In the genomic region with DNA sequence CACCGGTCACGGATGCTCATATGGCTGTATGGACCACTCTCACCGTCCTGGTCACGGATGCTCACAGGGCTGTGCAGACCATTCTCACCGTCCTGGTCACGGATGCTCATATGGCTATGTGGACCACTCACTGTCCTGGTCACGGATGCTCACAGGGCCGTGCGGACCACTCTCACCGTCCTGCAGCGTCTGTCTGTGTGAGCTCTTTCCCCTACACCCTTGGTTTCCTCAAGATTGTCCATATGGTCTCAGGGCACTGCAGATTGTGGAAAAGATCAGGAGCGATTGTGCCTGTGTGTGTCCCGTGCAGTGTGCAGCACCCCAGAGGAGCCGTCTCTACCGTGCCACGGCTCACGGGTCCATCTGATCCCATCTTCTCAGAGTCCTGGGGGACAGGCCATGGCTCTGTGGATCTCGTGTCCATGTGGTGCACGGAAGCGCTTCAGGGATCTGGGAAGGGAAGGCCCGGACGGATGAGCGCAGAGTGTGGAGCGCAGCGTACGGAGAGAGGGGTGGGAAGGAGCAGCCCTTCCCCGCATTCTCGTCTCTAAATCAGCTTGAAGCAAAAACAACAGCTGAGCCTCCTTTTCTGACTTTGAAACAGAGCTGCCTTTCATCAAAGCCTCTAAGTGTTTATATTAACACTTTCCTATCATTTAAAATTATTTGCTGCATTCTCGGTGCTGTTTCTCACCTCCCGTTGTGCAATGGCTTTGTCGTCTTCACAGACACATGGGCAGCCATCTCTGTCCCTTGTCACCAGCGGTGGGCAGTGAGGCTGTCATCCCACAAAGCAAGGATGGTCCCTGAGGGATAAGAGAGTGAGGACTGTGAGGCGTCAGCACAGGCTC, we compare ENCODE assay signal across 7 cellular contexts.
DNase-seq lines count a peak whose midpoint lies in the region; ATAC-seq, FAIRE-seq and TF ChIP-seq lines count a peak whose summit lies in the region.
"Not testable (repeated sequence)": the region's sequence is repeated elsewhere in the genome, so short reads cannot be mapped to it uniquely, and the experiment has no call there.

No MANE protein-coding gene starts in this region.

- not testable (repeated sequence) for TF ChIP-seq RAD21 in HepG2 (CRISPR knock-in tag; IDR thresholded peaks at IDR 0.05)

- not testable (repeated sequence) for H3K9me3 Mint-ChIP-seq in CD14-positive monocyte, endodermal cell, neural crest cell, type B pancreatic cell

- TF ChIP-seq EP300 in HepG2 (IDR thresholded peaks at IDR 0.05; ENCODE audit: low read depth in 2 of 2, low read length in 2 of 2); HepG2 (CRISPR knock-in tag; IDR thresholded peaks at IDR 0.05; ENCODE audit: borderline replicate concordance): not testable (repeated sequence)

- 87 to 89% methylated on average over 18 to 29 of the region's 33 CpGs for WGBS in endodermal cell (ENCODE audit: insufficient coverage in 1 of 2, insufficient read length in 1 of 2), 2 experiments
- WGBS in HepG2 (ENCODE audit: low lambda C conversion rate), result 63% methylated on average over 24 of the region's 33 CpGs

- CTCF ChIA-PET in HepG2 (lab: Yijun Ruan, JAX; ENCODE audit: low intra/inter-chr PET ratio, low total read pairs), result not testable (repeated sequence)

- not testable (repeated sequence) for BruUV-seq in HepG2 (replicated peaks; lab: Mats Ljungman, UMichigan)

- H3K4me1 ChIP-seq in endodermal cell (ENCODE audit: control insufficient read depth, insufficient read depth, low read length); HepG2 (ENCODE audit: insufficient read depth, low read length): not testable (repeated sequence)

- H3K27me3 Mint-ChIP-seq in CD14-positive monocyte (ENCODE audit: low read depth in 3 of 3); endodermal cell (ENCODE audit: insufficient read depth); neural crest cell (ENCODE audit: low read depth); type B pancreatic cell: not testable (repeated sequence)

- not testable (repeated sequence) for H3K27ac Mint-ChIP-seq in CD14-positive monocyte, endodermal cell, type B pancreatic cell
- H3K27ac Mint-ChIP-seq in neural crest cell (ENCODE audit: unreplicated experiment), result peak overlapping the region; percentile 92

- not testable (repeated sequence) for H3K36me3 ChIP-seq in endodermal cell (ENCODE audit: control insufficient read depth, insufficient read depth, low read length); HepG2 (replicated peaks in 1 of 2; ENCODE audit: control insufficient read depth in 1 of 2, insufficient read depth in 2 of 2, low read length in 2 of 2)

- not testable (repeated sequence) for TF ChIP-seq POLR2A in HepG2 (IDR thresholded peaks at IDR 0.05; ENCODE audit: insufficient read depth in 1 of 2, low read depth in 2 of 2, low read length in 2 of 2)

- TF ChIP-seq CTCF in CD14-positive monocyte (IDR thresholded peaks at IDR 0.05); endodermal cell (conservative IDR thresholded peaks at IDR 0.05); HepG2 (CRISPR knock-in tag; IDR thresholded peaks at IDR 0.05); neural crest cell (conservative IDR thresholded peaks at IDR 0.05); type B pancreatic cell (conservative IDR thresholded peaks at IDR 0.05): not testable (repeated sequence)

- not testable (repeated sequence) for H3K4me2 ChIP-seq in HepG2 (ENCODE audit: low read depth, low read length)

- not testable (repeated sequence) for H3K4me3 ChIP-seq in endodermal cell (ENCODE audit: low read length); HepG2 (replicated peaks in 1 of 3; ENCODE audit: insufficient read depth in 1 of 3, low read depth in 2 of 3, low read length in 3 of 3)

- peak; percentile 22; the same call in 2 of the 3 replicates for ATAC-seq in HepG2

- not testable (repeated sequence) for H3K9ac ChIP-seq in endodermal cell (ENCODE audit: extremely low read depth, low read length, poor library complexity, severe bottlenecking); HepG2 (ENCODE audit: insufficient read depth, low read depth, low read length)

- H3K36me3 Mint-ChIP-seq in CD14-positive monocyte; endodermal cell (ENCODE audit: low read depth); neural crest cell (ENCODE audit: low read depth); type B pancreatic cell: not testable (repeated sequence)

- not testable (repeated sequence) for H4K20me1 ChIP-seq in HepG2 (ENCODE audit: insufficient read depth, low read length)

- peak; percentile 38 for DNase-seq in CD14-positive monocyte (ENCODE audit: low spot score)
- DNase-seq in activated T-cell treated with anti-CD3 and anti-CD28 coated beads, Interleukin-2, amount 50 U/mL, for 1 hour, result peak; percentile 5
- peak; percentile 10 for DNase-seq in endodermal cell
- not testable (repeated sequence) for DNase-seq in HepG2 (ENCODE audit: low spot score); neural crest cell (ENCODE audit: low read depth, low spot score)
- DNase-seq in retina, result peak; percentile 30
- peak; percentile 40 for DNase-seq in type B pancreatic cell (ENCODE audit: extremely low spot score, unreplicated experiment)

- not testable (repeated sequence) for H3K27me3 ChIP-seq in endodermal cell (ENCODE audit: control insufficient read depth, insufficient read depth, low read length, poor library complexity, severe bottlenecking)
- H3K27me3 ChIP-seq in HepG2 (ENCODE audit: control insufficient read depth in 1 of 2, insufficient read depth in 2 of 2, low read length in 2 of 2), result peaks cover 3 to 16% of the 10 kb centered on the region in 2 experiments; a peak in 4 of 5 replicates

- in situ Hi-C loops in HepG2 (cut with HindIII; ENCODE audit: extremely low pct_ligation_motif_present, low pct_unique_long_range_greater_than_20kb), result not testable (repeated sequence)

- not testable (repeated sequence) for H3K79me2 ChIP-seq in HepG2 (ENCODE audit: insufficient read depth, low read length)

- FAIRE-seq in HepG2 (lab: Jason Lieb, UNC), result not testable (repeated sequence)

- H2AFZ ChIP-seq in HepG2 (ENCODE audit: low read length), result not testable (repeated sequence)

- H3K27ac ChIP-seq in endodermal cell (ENCODE audit: low read depth, low read length); HepG2 (ENCODE audit: extremely low read length, insufficient read depth, low read length): not testable (repeated sequence)

- intact Hi-C loops in CD14-positive monocyte (cut with micrococcal nuclease); HepG2 (cut with micrococcal nuclease; ENCODE audit: unreplicated experiment): not testable (repeated sequence)

- POLR2A ChIA-PET in HepG2 (lab: Yijun Ruan, JAX), result not testable (repeated sequence)

- not testable (repeated sequence) for H3K4me3 Mint-ChIP-seq in CD14-positive monocyte, endodermal cell, neural crest cell, type B pancreatic cell

- not testable (repeated sequence) for H3K4me1 Mint-ChIP-seq in CD14-positive monocyte; endodermal cell; neural crest cell; type B pancreatic cell (ENCODE audit: unreplicated experiment)

- H3K9me3 ChIP-seq in endodermal cell (ENCODE audit: control insufficient read depth, low read length); HepG2 (ENCODE audit: low read length): not testable (repeated sequence)
